15 cellular contexts compared by ENCODE assay signal in genomic region chr2:239695106-239695727, GRCh38.
DNase-seq lines count a peak whose midpoint lies in the region; ATAC-seq lines count a peak whose summit lies in the region.
"Had no signal": no experiment of that assay in that cellular context is flagged by ENCODE, and none has a peak within 500 bp of the region (broad histone marks: within the 10 kb centered on the region; RNA-seq: fewer than 3 reads in every experiment).

No MANE protein-coding gene starts in this region.

- no peak overlapping the region for H3K4me3 ChIP-seq in aorta (ENCODE audit: low read length in 2 of 2)
- H3K4me3 ChIP-seq: A549, HAP-1, K562 had no signal

- H3K9me3 ChIP-seq in aorta (ENCODE audit: control insufficient read depth, low read length), result no peaks in the 10 kb centered on the region
- H3K9me3 ChIP-seq: A549, BE2C, Caco-2, HAP-1 had no signal

- intact Hi-C loops in sciatic nerve (cut with DNase I) (no loop called here), aorta (cut with DNase I) (no loop called here)

- peak; percentile 32 for DNase-seq in ecto neural progenitor cell (ENCODE audit: low spot score)
- peak; percentile 35 for DNase-seq in islet precursor cell
- peak; percentile 33 for DNase-seq in sciatic nerve (ENCODE audit: low spot score)
- DNase-seq in aorta, result peak; percentile 17 to 37
- DNase-seq: BE2C, Caco-2, DMS53 had no signal

- H3K36me3 ChIP-seq in aorta (ENCODE audit: control insufficient read depth in 1 of 2, insufficient read depth in 2 of 2, low read length in 1 of 2), result no peaks in the 10 kb centered on the region
- H3K36me3 ChIP-seq: BE2C, HAP-1 had no signal

- 85 to 88% methylated on average over 6 of the region's 6 CpGs for WGBS in aorta, 2 donors

- H3K27ac ChIP-seq in aorta (ENCODE audit: low read depth in 1 of 2, low read length in 2 of 2), result no peak overlapping the region
- H3K27ac ChIP-seq: A549, C4-2B had no signal

- H3K4me1 ChIP-seq in aorta (ENCODE audit: control insufficient read depth in 1 of 2, insufficient read depth in 2 of 2, low read length in 2 of 2), result no peaks in the 10 kb centered on the region
- H3K4me1 ChIP-seq: A549, BE2C, Caco-2 had no signal

- H3K27me3 ChIP-seq in aorta (ENCODE audit: control insufficient read depth in 1 of 2, insufficient read depth in 2 of 2, low read length in 1 of 2), result no peaks in the 10 kb centered on the region
- H3K27me3 ChIP-seq: BE2C had no signal

- no peak for ATAC-seq in sciatic nerve
- no peak for ATAC-seq in aorta (ENCODE audit: low FRiP score)
- no peak for ATAC-seq in GM18517 (IDR thresholded peaks at IDR 0.05; ENCODE audit: unreplicated experiment)
- ATAC-seq in HG03039 (IDR thresholded peaks at IDR 0.05; ENCODE audit: unreplicated experiment), result no peak
- no peak for ATAC-seq in GM18520 (IDR thresholded peaks at IDR 0.05; ENCODE audit: unreplicated experiment)
- ATAC-seq: A549; CD8-positive, alpha-beta T cell; K562 had no signal
